ENCODE assay signal across 8 cellular contexts in genomic region chr11:57742087-57742452, GRCh38. TPM values are rescaled to one million over a fixed set of nuclear protein-coding genes. Genes with fewer than 3 reads are reported as not detected.
DNase-seq lines count a peak whose midpoint lies in the region; ATAC-seq and TF ChIP-seq lines count a peak whose summit lies in the region.

No MANE protein-coding gene starts in this region.

- no peak for TF ChIP-seq CTCF in BE2C (IDR thresholded peaks at IDR 0.05; ENCODE audit: low read depth, low read length)
- TF ChIP-seq CTCF in choroid plexus epithelial cell (conservative IDR thresholded peaks at IDR 0.05; ENCODE audit: low read depth, low read length), result no peak
- TF ChIP-seq CTCF in natural killer cell (IDR thresholded peaks at IDR 0.05), result no peak

- intact Hi-C loops in natural killer cell (cut with micrococcal nuclease), result no loop called here

- no peaks in the 10 kb centered on the region for H3K27me3 Mint-ChIP-seq in natural killer cell (ENCODE audit: low read depth in 2 of 2)

- no peak for DNase-seq in BE2C
- DNase-seq in Jurkat, Clone E6-1 (ENCODE audit: low read depth, low spot score), result no peak
- DNase-seq in choroid plexus epithelial cell (ENCODE audit: low read depth), result no peak
- DNase-seq in natural killer cell, result no peak
- no peak for DNase-seq in cerebellar nuclear complex (lab: John Stamatoyannopoulos, UW)
- DNase-seq in stimulated activated CD4-positive, alpha-beta T cell treated with anti-CD3 and anti-CD28 coated beads, Interleukin-12 subunit alpha, Interleukin-12 subunit beta, amount 100 ng/mL, for 4 hours, result no peak
- no peak for DNase-seq in HPDE6-E6E7 (ENCODE audit: extremely low spot score)
- no peak for DNase-seq in NCI-H1105 (lab: John Stamatoyannopoulos, UW)

- no peaks in the 10 kb centered on the region for H3K4me1 ChIP-seq in BE2C

- no peaks in the 10 kb centered on the region for H3K9me3 Mint-ChIP-seq in natural killer cell

- H3K36me3 Mint-ChIP-seq in natural killer cell, result no peaks in the 10 kb centered on the region

- H3K27me3 ChIP-seq in BE2C, result no peaks in the 10 kb centered on the region

- H3K4me1 Mint-ChIP-seq in natural killer cell, result peaks cover 18 to 33% of the 10 kb centered on the region in 2 donors

- H3K4me3 ChIP-seq in BE2C (ENCODE audit: low read depth, low read length) (peak overlapping the region; percentile 91), choroid plexus epithelial cell (ENCODE audit: low read depth, low read length) (peak overlapping the region; percentile 76)
- H3K4me3 ChIP-seq in Jurkat, Clone E6-1 (ENCODE audit: low read length), result peak overlapping the region; percentile 97

- peaks cover 16% of the 10 kb centered on the region for H3K36me3 ChIP-seq in BE2C

- no peak for ATAC-seq in natural killer cell

- peak overlapping the region; percentile 99 for H3K27ac Mint-ChIP-seq in natural killer cell

- peak overlapping the region; percentile 99 for H3K4me3 Mint-ChIP-seq in natural killer cell

- H3K9me3 ChIP-seq in BE2C, result no peaks in the 10 kb centered on the region

RNA-seq across cellular contexts. Expression of gene SELENOH, which starts 0.8 kb away (rescaled TPM):
- polyA plus RNA-seq in BE2C (2012; ENCODE audit: insufficient read depth, insufficient read length, low read depth), result 58.1 TPM
- polyA plus RNA-seq in Jurkat, Clone E6-1 (2012; ENCODE audit: insufficient read depth, insufficient read length), result 367 TPM
- total RNA-seq in natural killer cell, result 10 to 100 TPM; 55.3 to 83.3 (median 61.0) TPM

RNA-seq across cellular contexts. Expression of gene BTBD18, which starts 9.5 kb away (rescaled TPM):
- not detected for polyA plus RNA-seq in BE2C (2012; ENCODE audit: insufficient read depth, insufficient read length, low read depth)
- polyA plus RNA-seq in Jurkat, Clone E6-1 (2012; ENCODE audit: insufficient read depth, insufficient read length), result not detected
- not detected for total RNA-seq in natural killer cell

RNA-seq across cellular contexts. Expression of gene CTNND1, which starts 19.5 kb away (rescaled TPM):
- 39.9 TPM for polyA plus RNA-seq in BE2C (2012; ENCODE audit: insufficient read depth, insufficient read length, low read depth)
- 4.6 TPM for polyA plus RNA-seq in Jurkat, Clone E6-1 (2012; ENCODE audit: insufficient read depth, insufficient read length)
- 10 to 100 TPM; 17.1 to 17.7 (median 17.3) TPM for total RNA-seq in natural killer cell

RNA-seq across cellular contexts. Expression of gene TMX2, which starts 29.7 kb away (rescaled TPM):
- polyA plus RNA-seq in BE2C (2012; ENCODE audit: insufficient read depth, insufficient read length, low read depth), result 197 TPM
- 106 TPM for polyA plus RNA-seq in Jurkat, Clone E6-1 (2012; ENCODE audit: insufficient read depth, insufficient read length)
- 10 to 100 TPM; 43.6 to 70.4 (median 45.7) TPM for total RNA-seq in natural killer cell

RNA-seq across cellular contexts. Expression of gene MED19, which starts 30.1 kb away (rescaled TPM):
- polyA plus RNA-seq in BE2C (2012; ENCODE audit: insufficient read depth, insufficient read length, low read depth), result 54.9 TPM
- 27.7 TPM for polyA plus RNA-seq in Jurkat, Clone E6-1 (2012; ENCODE audit: insufficient read depth, insufficient read length)
- total RNA-seq in natural killer cell, result 10 to 100 TPM; 11.0 to 15.1 (median 13.3) TPM
